ENCODE assay signal across 11 cellular contexts in the genomic region with DNA sequence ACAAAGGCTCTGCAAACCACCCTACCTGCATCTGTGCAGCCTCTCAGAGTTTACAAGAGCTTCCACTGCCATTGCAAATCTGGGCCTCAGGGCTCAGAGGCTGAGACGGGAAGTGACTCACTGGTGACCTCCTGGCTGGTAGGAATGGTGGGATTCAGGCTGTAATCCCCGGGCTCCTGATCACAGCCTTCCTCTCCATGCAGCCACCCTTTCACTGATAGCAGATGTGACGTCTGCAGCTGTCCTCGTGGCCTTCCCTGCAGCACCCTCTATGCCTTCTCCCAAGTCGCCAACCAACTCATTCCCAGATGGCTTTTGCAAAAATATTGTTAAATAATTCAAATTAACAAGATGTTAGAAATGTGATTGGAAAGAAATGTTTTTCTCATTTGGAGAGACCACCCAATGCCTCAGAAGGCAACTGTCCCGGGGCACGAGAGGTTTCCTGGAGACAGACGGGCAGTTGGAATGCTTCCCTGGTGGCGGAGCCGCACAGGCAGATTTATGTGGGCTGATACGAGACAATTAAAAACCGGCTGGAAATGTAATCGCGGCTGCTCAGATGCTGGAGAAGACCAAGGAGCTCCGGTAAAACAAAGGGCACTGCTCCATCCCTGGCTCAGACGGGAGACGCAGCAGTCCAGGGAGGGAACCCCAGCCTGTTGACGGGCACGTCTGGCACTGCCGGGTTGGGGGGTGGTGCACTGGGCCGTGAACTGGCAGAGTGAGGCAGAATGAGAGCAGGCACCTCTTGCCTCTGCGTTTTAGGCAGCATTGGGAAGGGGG. TPM values are rescaled to one million over a fixed set of nuclear protein-coding genes. Genes with fewer than 3 reads are reported as not detected.
DNase-seq lines count a peak whose midpoint lies in the region; ATAC-seq and TF ChIP-seq lines count a peak whose summit lies in the region.
"Had no signal": no experiment of that assay in that cellular context is flagged by ENCODE, and none has a peak within 500 bp of the region (broad histone marks: within the 10 kb centered on the region; RNA-seq: fewer than 3 reads in every experiment).

No MANE protein-coding gene starts in this region.

- H3K27me3 ChIP-seq in GM23248 (replicated peaks; ENCODE audit: insufficient read depth) (no peaks in the 10 kb centered on the region), trophoblast cell (ENCODE audit: insufficient read depth, low read length) (no peaks in the 10 kb centered on the region), upper lobe of right lung (no peaks in the 10 kb centered on the region)
- no peaks in the 10 kb centered on the region for H3K27me3 ChIP-seq in CD8-positive, alpha-beta T cell (ENCODE audit: insufficient read depth, low read length)
- H3K27me3 ChIP-seq: upper lobe of left lung had no signal

- H3K18ac ChIP-seq in trophoblast cell (ENCODE audit: low read length): peak overlapping the region; percentile 91

- H3K9me3 ChIP-seq in GM23248 (ENCODE audit: low read depth) (no peaks in the 10 kb centered on the region), trophoblast cell (ENCODE audit: insufficient read depth, low read depth, low read length) (no peaks in the 10 kb centered on the region), upper lobe of right lung (no peaks in the 10 kb centered on the region)
- H3K9me3 ChIP-seq in CD8-positive, alpha-beta T cell (ENCODE audit: low read length): no peaks in the 10 kb centered on the region
- H3K9me3 ChIP-seq: upper lobe of left lung had no signal

- H3K79me2 ChIP-seq in GM23248 (ENCODE audit: insufficient read depth) (0 out of 2 replicates have a peak, but pooled peaks cover 10% of the 10 kb centered on the region), trophoblast cell (ENCODE audit: control insufficient read depth, insufficient read depth, low read length, poor library complexity) (peaks cover 7% of the 10 kb centered on the region)

- no peaks in the 10 kb centered on the region for H3K27me3 Mint-ChIP-seq in CD8-positive, alpha-beta T cell (ENCODE audit: low read depth)

- H4K12ac ChIP-seq in trophoblast cell (ENCODE audit: low read depth, low read length): peak overlapping the region; percentile 8

- H2BK12ac ChIP-seq in trophoblast cell (ENCODE audit: low read length): peak overlapping the region; percentile 100

- CTCF ChIA-PET in CD8-positive, alpha-beta T cell (lab: Charles Lee): interaction anchor here (2.3 kb wide), 1 partner anchor 24 kb away, joined by 5 read pairs; no protein-coding TSS in a partner anchor

- no peaks in the 10 kb centered on the region for H4K20me1 ChIP-seq in GM23248 (ENCODE audit: insufficient read depth)

- TF ChIP-seq CTCF in upper lobe of right lung (IDR thresholded peaks at IDR 0.05): no peak
- TF ChIP-seq CTCF in CD8-positive, alpha-beta T cell (IDR thresholded peaks at IDR 0.05): no peak

- no peaks in the 10 kb centered on the region for H3K36me3 Mint-ChIP-seq in CD8-positive, alpha-beta T cell

- peak overlapping the region; percentile 35; the same call in 1 of the 2 replicates for H2AFZ ChIP-seq in GM23248
- H2AFZ ChIP-seq in trophoblast cell (ENCODE audit: insufficient read depth, low read length, poor library complexity): peak overlapping the region; percentile 59

- H4K8ac ChIP-seq in trophoblast cell (ENCODE audit: low read depth, low read length): peak overlapping the region; percentile 77

- intact Hi-C loops in upper lobe of right lung (cut with DNase I): no loop called here
- intact Hi-C loops in CD8-positive, alpha-beta T cell (cut with DNase I, micrococcal nuclease): no loop called here

- no peak overlapping the region for H3K23ac ChIP-seq in trophoblast cell (ENCODE audit: low read length)

- WGBS in GM23248 (ENCODE audit: low coverage in 1 of 2, low lambda C conversion rate in 2 of 2, missing lambda C conversion rate in 2 of 2), 2 experiments: 2 to 3% methylated on average over 22 of the region's 22 CpGs
- no CpG with 5 or more reads among the region's 22 CpGs for WGBS in trophoblast cell (ENCODE audit: extremely low coverage, insufficient coverage, insufficient read length)

- H3K27ac ChIP-seq in GM23248 (peak overlapping the region; percentile 89), trophoblast cell (ENCODE audit: low read depth, low read length) (peak overlapping the region; percentile 95), upper lobe of right lung (no peak overlapping the region)
- no peak overlapping the region for H3K27ac ChIP-seq in CD8-positive, alpha-beta T cell (ENCODE audit: low read depth, low read length)

- H3K4me2 ChIP-seq in GM23248 (ENCODE audit: unreplicated experiment) (peak overlapping the region; percentile 52), trophoblast cell (ENCODE audit: low read length) (no peak overlapping the region)

- no peak overlapping the region for H3K4me3 Mint-ChIP-seq in CD8-positive, alpha-beta T cell

- no peaks in the 10 kb centered on the region for H3K9me3 Mint-ChIP-seq in CD8-positive, alpha-beta T cell

- ATAC-seq in HG03521 (IDR thresholded peaks at IDR 0.05; ENCODE audit: unreplicated experiment) (no peak), upper lobe of right lung (no peak)
- ATAC-seq in CD8-positive, alpha-beta T cell: no peak

- POLR2A ChIA-PET in CD8-positive, alpha-beta T cell (lab: Charles Lee): no interaction called here

- H3K14ac ChIP-seq in trophoblast cell (ENCODE audit: low read length): peak overlapping the region; percentile 93

- H3K4me1 ChIP-seq in GM23248 (ENCODE audit: insufficient read depth): peaks cover 64% of the 10 kb centered on the region
- H3K4me1 ChIP-seq in trophoblast cell (ENCODE audit: control insufficient read depth in 1 of 2, insufficient read depth in 2 of 2, low read length in 2 of 2): peaks cover 41 to 50% of the 10 kb centered on the region in 2 experiments
- peaks cover 28% of the 10 kb centered on the region for H3K4me1 ChIP-seq in upper lobe of right lung
- H3K4me1 ChIP-seq in CD8-positive, alpha-beta T cell (ENCODE audit: insufficient read depth, low read length): no peaks in the 10 kb centered on the region

- peak overlapping the region; percentile 99 for H2AK5ac ChIP-seq in trophoblast cell (ENCODE audit: low read length)

- H3K4me1 Mint-ChIP-seq in CD8-positive, alpha-beta T cell (ENCODE audit: low read depth): no peaks in the 10 kb centered on the region

- H3K4me3 ChIP-seq in GM23248 (peak overlapping the region; percentile 21; the same call in 1 of the 2 replicates), trophoblast cell (ENCODE audit: low read depth, low read length) (no peak overlapping the region), upper lobe of right lung (no peak overlapping the region)
- H3K4me3 ChIP-seq in CD8-positive, alpha-beta T cell (ENCODE audit: low read depth, low read length): no peak overlapping the region
- H3K4me3 ChIP-seq: upper lobe of left lung had no signal

- peak overlapping the region; percentile 93 for H2BK5ac ChIP-seq in trophoblast cell (ENCODE audit: low read depth, low read length, poor library complexity)

- H3K4ac ChIP-seq in trophoblast cell (ENCODE audit: low read depth, low read length): peak overlapping the region; percentile 95

- in situ Hi-C loops in GM23248 (cut with MboI): no loop called here

- H3K9ac ChIP-seq in GM23248: peak overlapping the region; percentile 72
- H3K9ac ChIP-seq in trophoblast cell (ENCODE audit: low read length): no peak overlapping the region

- no peaks in the 10 kb centered on the region for H3K9me2 ChIP-seq in GM23248 (ENCODE audit: insufficient read depth)

- H2BK120ac ChIP-seq in trophoblast cell (ENCODE audit: insufficient read depth, low read length, poor library complexity): peak overlapping the region; percentile 97

- DNase-seq in GM23248: peak; percentile 90
- peak; percentile 34 to 61 for DNase-seq in SW 1271 (lab: John Stamatoyannopoulos, UW)
- DNase-seq in glomerular endothelial cell (ENCODE audit: extremely low read depth, low read depth, low spot score): peak; percentile 50
- peak; percentile 95 for DNase-seq in trophoblast cell
- DNase-seq in upper lobe of right lung: no peak
- no peak for DNase-seq in iPS-NIHi11 (ENCODE audit: low spot score)
- no peak for DNase-seq in CD8-positive, alpha-beta T cell
- DNase-seq: activated CD4-positive, alpha-beta T cell treated with anti-CD3 and anti-CD28 coated beads for 48 hours; NCI-H2029 treated with DMSO at 0.1 percent for 48 hours; upper lobe of left lung had no signal

- H3F3A ChIP-seq in GM23248 (ENCODE audit: insufficient read depth): peaks cover 55% of the 10 kb centered on the region

- H3K27ac Mint-ChIP-seq in CD8-positive, alpha-beta T cell: no peak overlapping the region

- H3K79me1 ChIP-seq in trophoblast cell (ENCODE audit: low read length): peaks cover 44% of the 10 kb centered on the region

- peak overlapping the region; percentile 92 for H4K91ac ChIP-seq in trophoblast cell (ENCODE audit: low read depth, low read length)

- H3K36me3 ChIP-seq in GM23248 (ENCODE audit: low read depth): no peaks in the 10 kb centered on the region
- H3K36me3 ChIP-seq in trophoblast cell (ENCODE audit: control insufficient read depth in 1 of 2, insufficient read depth in 2 of 2, low read length in 2 of 2): peaks cover 17 to 35% of the 10 kb centered on the region in 2 experiments
- H3K36me3 ChIP-seq in upper lobe of right lung: no peaks in the 10 kb centered on the region
- no peaks in the 10 kb centered on the region for H3K36me3 ChIP-seq in CD8-positive, alpha-beta T cell (ENCODE audit: insufficient read depth, low read length)
- H3K36me3 ChIP-seq: upper lobe of left lung had no signal

RNA-seq across cellular contexts. Expression of a gene that starts 34.4 kb away (rescaled TPM):
- total RNA-seq in GM23248 (2014; rRNA removed; shearing (Covaris generic)): 56.6 and 58.2 TPM in 2 replicates
- 16.0 and 17.7 TPM in 2 replicates for polyA plus RNA-seq in GM23248 (2016; fragmentation: Nextera tagmentation; extraction: Ambion mirVana)
- total RNA-seq in glomerular endothelial cell (35.4 and 47.2 TPM in 2 replicates), upper lobe of right lung (24.5 TPM)
- 12.2 and 12.4 TPM in 2 replicates for polyA plus RNA-seq in trophoblast cell (2013)
- total RNA-seq in CD8-positive, alpha-beta T cell: 10 to 100 TPM; 14.7 to 15.2 TPM

Comparison
In these comparisons a context has a peak if more than half of its experiments do, and no peak if none do; other contexts are left out.
1. DNase-seq: peak in GM23248 (single experiment), SW 1271 (2 of 2), glomerular endothelial cell (single experiment) and trophoblast cell (2 of 2); none in upper lobe of right lung (single experiment), iPS-NIHi11 (single experiment) and CD8-positive, alpha-beta T cell (0 of 7).
2. H3K27ac ChIP-seq: peak in GM23248 (single experiment) and trophoblast cell (single experiment); none in upper lobe of right lung (single experiment) and CD8-positive, alpha-beta T cell (single experiment).